In genomic region chr15:83062768-83063180, GRCh38 we compare ENCODE assay signal across 2 cellular contexts.
TF ChIP-seq lines count a peak whose summit lies in the region.

No MANE protein-coding gene starts in this region.

TF ChIP-seq in A549, 52 proteins besides CTCF, POLR2A, EP300 and RAD21:
- TF ChIP-seq JUNB (IDR thresholded peaks at IDR 0.05) (no peak), CHD4 (IDR thresholded peaks at IDR 0.05; ENCODE audit: borderline replicate concordance) (no peak), HOXB13 (CRISPR knock-in tag; IDR thresholded peaks at IDR 0.05; ENCODE audit: low read depth) (0 out of 2 replicates have a peak, but pooled peaks have one; percentile 17)

TF ChIP-seq in GM12878, 131 proteins besides CTCF, POLR2A, EP300 and RAD21 (continues in another document):
- TF ChIP-seq MYC (IDR thresholded peaks at IDR 0.05; ENCODE audit: insufficient read depth, insufficient read length, insufficient replicate concordance, low read length, severe bottlenecking), result no peak
- TF ChIP-seq EED (IDR thresholded peaks at IDR 0.05; ENCODE audit: low read depth), result peak; percentile 62; the same call in 1 of the 2 replicates
- TF ChIP-seq RUNX3 (IDR thresholded peaks at IDR 0.05; ENCODE audit: low read length), result peak; percentile 68
- peak; percentile 76 for TF ChIP-seq SKIL (IDR thresholded peaks at IDR 0.05; ENCODE audit: low read depth, poor library complexity, severe bottlenecking)
- TF ChIP-seq BCLAF1 (IDR thresholded peaks at IDR 0.05), result no peak
- TF ChIP-seq IKZF2 (IDR thresholded peaks at IDR 0.05), result peak; percentile 87 to 90
- 0 out of 4 replicates have a peak, but pooled peaks of 1 of the 2 experiments have one; percentile 25 for TF ChIP-seq ETV6 (conservative IDR thresholded peaks at IDR 0.05 in 1 of 2, IDR thresholded peaks at IDR 0.05 in 1 of 2; ENCODE audit: borderline replicate concordance in 1 of 2, low read depth in 1 of 2)
- no peak; the same call in 1 of the 2 replicates for TF ChIP-seq NFIC (IDR thresholded peaks at IDR 0.05; ENCODE audit: low read depth, low read length)
- TF ChIP-seq, protein P1, sequence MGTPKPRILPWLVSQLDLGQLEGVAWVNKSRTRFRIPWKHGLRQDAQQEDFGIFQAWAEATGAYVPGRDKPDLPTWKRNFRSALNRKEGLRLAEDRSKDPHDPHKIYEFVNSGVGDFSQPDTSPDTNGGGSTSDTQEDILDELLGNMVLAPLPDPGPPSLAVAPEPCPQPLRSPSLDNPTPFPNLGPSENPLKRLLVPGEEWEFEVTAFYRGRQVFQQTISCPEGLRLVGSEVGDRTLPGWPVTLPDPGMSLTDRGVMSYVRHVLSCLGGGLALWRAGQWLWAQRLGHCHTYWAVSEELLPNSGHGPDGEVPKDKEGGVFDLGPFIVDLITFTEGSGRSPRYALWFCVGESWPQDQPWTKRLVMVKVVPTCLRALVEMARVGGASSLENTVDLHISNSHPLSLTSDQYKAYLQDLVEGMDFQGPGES (IDR thresholded peaks at IDR 0.05), result no peak
- TF ChIP-seq ATF7 (IDR thresholded peaks at IDR 0.05; ENCODE audit: low read depth), result peak; percentile 90
- TF ChIP-seq ASH2L (IDR thresholded peaks at IDR 0.05; ENCODE audit: borderline replicate concordance, low read depth), result no peak
- peak; percentile 78 for TF ChIP-seq MTA2 (IDR thresholded peaks at IDR 0.05; ENCODE audit: low read depth)
- no peak for TF ChIP-seq E2F4 (IDR thresholded peaks at IDR 0.05; ENCODE audit: low read depth, low read length)
- TF ChIP-seq, protein P2, sequence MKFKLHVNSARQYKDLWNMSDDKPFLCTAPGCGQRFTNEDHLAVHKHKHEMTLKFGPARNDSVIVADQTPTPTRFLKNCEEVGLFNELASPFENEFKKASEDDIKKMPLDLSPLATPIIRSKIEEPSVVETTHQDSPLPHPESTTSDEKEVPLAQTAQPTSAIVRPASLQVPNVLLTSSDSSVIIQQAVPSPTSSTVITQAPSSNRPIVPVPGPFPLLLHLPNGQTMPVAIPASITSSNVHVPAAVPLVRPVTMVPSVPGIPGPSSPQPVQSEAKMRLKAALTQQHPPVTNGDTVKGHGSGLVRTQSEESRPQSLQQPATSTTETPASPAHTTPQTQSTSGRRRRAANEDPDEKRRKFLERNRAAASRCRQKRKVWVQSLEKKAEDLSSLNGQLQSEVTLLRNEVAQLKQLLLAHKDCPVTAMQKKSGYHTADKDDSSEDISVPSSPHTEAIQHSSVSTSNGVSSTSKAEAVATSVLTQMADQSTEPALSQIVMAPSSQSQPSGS (IDR thresholded peaks at IDR 0.05; ENCODE audit: low read length), result 0 out of 2 replicates have a peak, but pooled peaks have one; percentile 15
- peak; percentile 64 for TF ChIP-seq JUNB (IDR thresholded peaks at IDR 0.05)
- peak; percentile 79 for TF ChIP-seq DPF2 (IDR thresholded peaks at IDR 0.05)
- TF ChIP-seq ZNF207 (IDR thresholded peaks at IDR 0.05; ENCODE audit: borderline replicate concordance), result no peak
- no peak for TF ChIP-seq CHD2 (IDR thresholded peaks at IDR 0.05; ENCODE audit: borderline replicate concordance, low read depth, low read length)
- peak; percentile 91 for TF ChIP-seq SPI1 (IDR thresholded peaks at IDR 0.05; ENCODE audit: borderline replicate concordance, insufficient read depth, low read depth, low read length)
- no peak for TF ChIP-seq MTA3 (IDR thresholded peaks at IDR 0.05; ENCODE audit: borderline replicate concordance, low read length)
- TF ChIP-seq SREBF2 (IDR thresholded peaks at IDR 0.05; ENCODE audit: low read length), result no peak
- TF ChIP-seq IKZF1 (conservative IDR thresholded peaks at IDR 0.05), result peak; percentile 79
- peak; percentile 49; the same call in 1 of the 2 replicates for TF ChIP-seq BACH1 (IDR thresholded peaks at IDR 0.05; ENCODE audit: borderline replicate concordance)
- TF ChIP-seq, protein P3, sequence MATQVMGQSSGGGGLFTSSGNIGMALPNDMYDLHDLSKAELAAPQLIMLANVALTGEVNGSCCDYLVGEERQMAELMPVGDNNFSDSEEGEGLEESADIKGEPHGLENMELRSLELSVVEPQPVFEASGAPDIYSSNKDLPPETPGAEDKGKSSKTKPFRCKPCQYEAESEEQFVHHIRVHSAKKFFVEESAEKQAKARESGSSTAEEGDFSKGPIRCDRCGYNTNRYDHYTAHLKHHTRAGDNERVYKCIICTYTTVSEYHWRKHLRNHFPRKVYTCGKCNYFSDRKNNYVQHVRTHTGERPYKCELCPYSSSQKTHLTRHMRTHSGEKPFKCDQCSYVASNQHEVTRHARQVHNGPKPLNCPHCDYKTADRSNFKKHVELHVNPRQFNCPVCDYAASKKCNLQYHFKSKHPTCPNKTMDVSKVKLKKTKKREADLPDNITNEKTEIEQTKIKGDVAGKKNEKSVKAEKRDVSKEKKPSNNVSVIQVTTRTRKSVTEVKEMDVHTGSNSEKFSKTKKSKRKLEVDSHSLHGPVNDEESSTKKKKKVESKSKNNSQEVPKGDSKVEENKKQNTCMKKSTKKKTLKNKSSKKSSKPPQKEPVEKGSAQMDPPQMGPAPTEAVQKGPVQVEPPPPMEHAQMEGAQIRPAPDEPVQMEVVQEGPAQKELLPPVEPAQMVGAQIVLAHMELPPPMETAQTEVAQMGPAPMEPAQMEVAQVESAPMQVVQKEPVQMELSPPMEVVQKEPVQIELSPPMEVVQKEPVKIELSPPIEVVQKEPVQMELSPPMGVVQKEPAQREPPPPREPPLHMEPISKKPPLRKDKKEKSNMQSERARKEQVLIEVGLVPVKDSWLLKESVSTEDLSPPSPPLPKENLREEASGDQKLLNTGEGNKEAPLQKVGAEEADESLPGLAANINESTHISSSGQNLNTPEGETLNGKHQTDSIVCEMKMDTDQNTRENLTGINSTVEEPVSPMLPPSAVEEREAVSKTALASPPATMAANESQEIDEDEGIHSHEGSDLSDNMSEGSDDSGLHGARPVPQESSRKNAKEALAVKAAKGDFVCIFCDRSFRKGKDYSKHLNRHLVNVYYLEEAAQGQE (IDR thresholded peaks at IDR 0.05; ENCODE audit: low read depth, low read length), result no peak
- TF ChIP-seq TARDBP (IDR thresholded peaks at IDR 0.05; ENCODE audit: borderline replicate concordance), result no peak
- TF ChIP-seq, protein P4, sequence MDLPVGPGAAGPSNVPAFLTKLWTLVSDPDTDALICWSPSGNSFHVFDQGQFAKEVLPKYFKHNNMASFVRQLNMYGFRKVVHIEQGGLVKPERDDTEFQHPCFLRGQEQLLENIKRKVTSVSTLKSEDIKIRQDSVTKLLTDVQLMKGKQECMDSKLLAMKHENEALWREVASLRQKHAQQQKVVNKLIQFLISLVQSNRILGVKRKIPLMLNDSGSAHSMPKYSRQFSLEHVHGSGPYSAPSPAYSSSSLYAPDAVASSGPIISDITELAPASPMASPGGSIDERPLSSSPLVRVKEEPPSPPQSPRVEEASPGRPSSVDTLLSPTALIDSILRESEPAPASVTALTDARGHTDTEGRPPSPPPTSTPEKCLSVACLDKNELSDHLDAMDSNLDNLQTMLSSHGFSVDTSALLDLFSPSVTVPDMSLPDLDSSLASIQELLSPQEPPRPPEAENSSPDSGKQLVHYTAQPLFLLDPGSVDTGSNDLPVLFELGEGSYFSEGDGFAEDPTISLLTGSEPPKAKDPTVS (IDR thresholded peaks at IDR 0.05; ENCODE audit: low read depth, low read length), result no peak
- TF ChIP-seq, protein P5, sequence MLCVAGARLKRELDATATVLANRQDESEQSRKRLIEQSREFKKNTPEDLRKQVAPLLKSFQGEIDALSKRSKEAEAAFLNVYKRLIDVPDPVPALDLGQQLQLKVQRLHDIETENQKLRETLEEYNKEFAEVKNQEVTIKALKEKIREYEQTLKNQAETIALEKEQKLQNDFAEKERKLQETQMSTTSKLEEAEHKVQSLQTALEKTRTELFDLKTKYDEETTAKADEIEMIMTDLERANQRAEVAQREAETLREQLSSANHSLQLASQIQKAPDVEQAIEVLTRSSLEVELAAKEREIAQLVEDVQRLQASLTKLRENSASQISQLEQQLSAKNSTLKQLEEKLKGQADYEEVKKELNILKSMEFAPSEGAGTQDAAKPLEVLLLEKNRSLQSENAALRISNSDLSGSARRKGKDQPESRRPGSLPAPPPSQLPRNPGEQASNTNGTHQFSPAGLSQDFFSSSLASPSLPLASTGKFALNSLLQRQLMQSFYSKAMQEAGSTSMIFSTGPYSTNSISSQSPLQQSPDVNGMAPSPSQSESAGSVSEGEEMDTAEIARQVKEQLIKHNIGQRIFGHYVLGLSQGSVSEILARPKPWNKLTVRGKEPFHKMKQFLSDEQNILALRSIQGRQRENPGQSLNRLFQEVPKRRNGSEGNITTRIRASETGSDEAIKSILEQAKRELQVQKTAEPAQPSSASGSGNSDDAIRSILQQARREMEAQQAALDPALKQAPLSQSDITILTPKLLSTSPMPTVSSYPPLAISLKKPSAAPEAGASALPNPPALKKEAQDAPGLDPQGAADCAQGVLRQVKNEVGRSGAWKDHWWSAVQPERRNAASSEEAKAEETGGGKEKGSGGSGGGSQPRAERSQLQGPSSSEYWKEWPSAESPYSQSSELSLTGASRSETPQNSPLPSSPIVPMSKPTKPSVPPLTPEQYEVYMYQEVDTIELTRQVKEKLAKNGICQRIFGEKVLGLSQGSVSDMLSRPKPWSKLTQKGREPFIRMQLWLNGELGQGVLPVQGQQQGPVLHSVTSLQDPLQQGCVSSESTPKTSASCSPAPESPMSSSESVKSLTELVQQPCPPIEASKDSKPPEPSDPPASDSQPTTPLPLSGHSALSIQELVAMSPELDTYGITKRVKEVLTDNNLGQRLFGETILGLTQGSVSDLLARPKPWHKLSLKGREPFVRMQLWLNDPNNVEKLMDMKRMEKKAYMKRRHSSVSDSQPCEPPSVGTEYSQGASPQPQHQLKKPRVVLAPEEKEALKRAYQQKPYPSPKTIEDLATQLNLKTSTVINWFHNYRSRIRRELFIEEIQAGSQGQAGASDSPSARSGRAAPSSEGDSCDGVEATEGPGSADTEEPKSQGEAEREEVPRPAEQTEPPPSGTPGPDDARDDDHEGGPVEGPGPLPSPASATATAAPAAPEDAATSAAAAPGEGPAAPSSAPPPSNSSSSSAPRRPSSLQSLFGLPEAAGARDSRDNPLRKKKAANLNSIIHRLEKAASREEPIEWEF (IDR thresholded peaks at IDR 0.05; ENCODE audit: insufficient replicate concordance, low read depth, low read length), result peak; percentile 95
- peak; percentile 21; the same call in 1 of the 2 replicates for TF ChIP-seq RAD51 (IDR thresholded peaks at IDR 0.05)
- TF ChIP-seq BHLHE40 (IDR thresholded peaks at IDR 0.05; ENCODE audit: borderline replicate concordance in 1 of 2, low read depth in 2 of 2, low read length in 1 of 2), result peak in 1 of 2 experiments; percentile 51; a peak in 1 of 4 replicates
- no peak for TF ChIP-seq NR2C2 (IDR thresholded peaks at IDR 0.05; ENCODE audit: borderline replicate concordance, control insufficient read depth, insufficient read length, low read depth)
- no peak for TF ChIP-seq YY1 (IDR thresholded peaks at IDR 0.05; ENCODE audit: low read depth, low read length)
- 0 out of 2 replicates have a peak, but pooled peaks have one; percentile 61 for TF ChIP-seq IRF4 (IDR thresholded peaks at IDR 0.05; ENCODE audit: low read depth, low read length)
- TF ChIP-seq KLF5 (IDR thresholded peaks at IDR 0.05; ENCODE audit: partially characterized antibody), result no peak
- no peak; the same call in 1 of the 2 replicates for TF ChIP-seq CREM (IDR thresholded peaks at IDR 0.05; ENCODE audit: low read depth)
- TF ChIP-seq, protein P6, sequence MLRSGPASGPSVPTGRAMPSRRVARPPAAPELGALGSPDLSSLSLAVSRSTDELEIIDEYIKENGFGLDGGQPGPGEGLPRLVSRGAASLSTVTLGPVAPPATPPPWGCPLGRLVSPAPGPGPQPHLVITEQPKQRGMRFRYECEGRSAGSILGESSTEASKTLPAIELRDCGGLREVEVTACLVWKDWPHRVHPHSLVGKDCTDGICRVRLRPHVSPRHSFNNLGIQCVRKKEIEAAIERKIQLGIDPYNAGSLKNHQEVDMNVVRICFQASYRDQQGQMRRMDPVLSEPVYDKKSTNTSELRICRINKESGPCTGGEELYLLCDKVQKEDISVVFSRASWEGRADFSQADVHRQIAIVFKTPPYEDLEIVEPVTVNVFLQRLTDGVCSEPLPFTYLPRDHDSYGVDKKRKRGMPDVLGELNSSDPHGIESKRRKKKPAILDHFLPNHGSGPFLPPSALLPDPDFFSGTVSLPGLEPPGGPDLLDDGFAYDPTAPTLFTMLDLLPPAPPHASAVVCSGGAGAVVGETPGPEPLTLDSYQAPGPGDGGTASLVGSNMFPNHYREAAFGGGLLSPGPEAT (IDR thresholded peaks at IDR 0.05; ENCODE audit: low read depth), result peak; percentile 77
- no peak for TF ChIP-seq EGR1 (IDR thresholded peaks at IDR 0.05; ENCODE audit: borderline replicate concordance in 1 of 2, low read depth in 2 of 2, low read length in 2 of 2)
